Comparison of ENCODE assay signal across 31 cellular contexts in genomic region chr20:61537721-61538480, GRCh38.
"Had no signal": no experiment of that assay in that cellular context is flagged by ENCODE, and none has a peak within 500 bp of the region (broad histone marks: within the 10 kb centered on the region; RNA-seq: fewer than 3 reads in every experiment).

No MANE protein-coding gene starts in this region.

- H3K27me3 Mint-ChIP-seq: activated CD4-positive, alpha-beta T cell treated with anti-CD3 and anti-CD28 coated beads, Interleukin-2, amount 10 ng/mL, durations not matched to agents 24 days and 14 days; activated naive CD8-positive, alpha-beta T cell treated with anti-CD3 and anti-CD28 coated beads for 36 hours; IgD-negative memory B cell had no signal

- H3K4me1 Mint-ChIP-seq: activated CD4-positive, alpha-beta T cell treated with anti-CD3 and anti-CD28 coated beads, Interleukin-2, amount 10 ng/mL, durations not matched to agents 24 days and 14 days; activated naive CD8-positive, alpha-beta T cell treated with anti-CD3 and anti-CD28 coated beads for 36 hours had no signal

- H3K36me3 Mint-ChIP-seq: activated naive CD8-positive, alpha-beta T cell treated with anti-CD3 and anti-CD28 coated beads for 36 hours; IgD-negative memory B cell had no signal

- H3K9ac ChIP-seq: SK-N-SH had no signal

- H3K9me3 Mint-ChIP-seq: activated CD4-positive, alpha-beta T cell treated with anti-CD3 and anti-CD28 coated beads, Interleukin-2, amount 10 ng/mL, durations not matched to agents 24 days and 14 days; activated naive CD8-positive, alpha-beta T cell treated with anti-CD3 and anti-CD28 coated beads for 36 hours; activated T-cell treated with anti-CD3 and anti-CD28 coated beads, Interleukin-2, amount 50 U/mL, for 4 hours; activated T-helper 1 cell treated with anti-CD3 and anti-CD28 coated beads, Interleukin-12 subunit alpha, Interleukin-12 subunit beta, Interleukin-2, Interleukin-4 antibody, amounts not matched to agents 30 ng/mL and 10 ng/mL and 1 ng/mL, durations not matched to agents 14 hours and 24 hours and 36 hours; T-helper 1 cell treated with Interleukin-12 subunit alpha and Interleukin-12 subunit beta and Interleukin-4 antibody, amounts not matched to agents 30 μg/mL and 1 μg/mL, for 36 hours; T-helper 2 cell treated with Interferon-gamma antibody and Interleukin-4, amounts not matched to agents 5 μg/mL and 100 μg/mL, for 36 hours had no signal

- H3K27me3 ChIP-seq: ascending aorta, cardiac muscle cell had no signal

- H3K27ac Mint-ChIP-seq: activated CD4-positive, alpha-beta T cell treated with anti-CD3 and anti-CD28 coated beads, Interleukin-2, amount 10 ng/mL, durations not matched to agents 24 days and 14 days; activated CD8-positive, alpha-beta T cell treated with anti-CD3 and anti-CD28 coated beads, Interleukin-2, amount 10 ng/mL, durations not matched to agents 7 days and 5 days; activated naive CD8-positive, alpha-beta T cell treated with anti-CD3 and anti-CD28 coated beads for 36 hours; activated T-helper 1 cell treated with anti-CD3 and anti-CD28 coated beads, Interleukin-12 subunit alpha, Interleukin-12 subunit beta, Interleukin-2, Interleukin-4 antibody, amounts not matched to agents 30 ng/mL and 10 ng/mL and 1 ng/mL, durations not matched to agents 14 hours and 24 hours and 36 hours; IgD-negative memory B cell; T-helper 1 cell treated with Interleukin-12 subunit alpha and Interleukin-12 subunit beta and Interleukin-4 antibody, amounts not matched to agents 30 μg/mL and 1 μg/mL, for 36 hours; T-helper 2 cell treated with Interferon-gamma antibody and Interleukin-4, amounts not matched to agents 5 μg/mL and 100 μg/mL, for 36 hours had no signal

- DNase-seq: activated CD4-positive, alpha-beta T cell treated with anti-CD3 and anti-CD28 coated beads, Interleukin-2, amount 10 ng/mL, durations not matched to agents 24 days and 14 days; activated CD4-positive, alpha-beta T cell treated with anti-CD3 and anti-CD28 coated beads, Interleukin-2, amount 50 U/mL, for 4 hours; activated CD8-positive, alpha-beta memory T cell treated with anti-CD3 and anti-CD28 coated beads, Interleukin-2, amount 50 U/mL, for 4 hours; activated CD8-positive, alpha-beta T cell treated with anti-CD3 and anti-CD28 coated beads, Interleukin-2, amount 10 ng/mL, durations not matched to agents 7 days and 5 days; activated gamma-delta T cell treated with Interleukin-2 at 50 U/mL for 16 hours; activated naive CD4-positive, alpha-beta T cell treated with anti-CD3 and anti-CD28 coated beads, Interleukin-2, amount 50 U/mL, for 16 hours; activated naive CD8-positive, alpha-beta T cell treated with anti-CD3 and anti-CD28 coated beads for 36 hours; activated T-cell treated with anti-CD3 and anti-CD28 coated beads for 4 hours; activated T-cell treated with anti-CD3 and anti-CD28 coated beads, Interleukin-2, amount 50 U/mL, for 4 hours; amniotic stem cell; Kasumi-1; KG1; MG63; MV-4-11; NCI-H1092; NCI-H1930; NCI-H2081 treated with DMSO at 0.1 percent for 48 hours; NCI-H345; NCI-H524 treated with DMSO at 0.1 percent for 48 hours; NK-92 treated with Interleukin-12 subunit alpha and Interleukin-12 subunit beta, amount 100 ng/mL, for 24 hours; PC-9; Right ventricle myocardium superior; SK-N-SH had no signal

- H3K4me3 ChIP-seq: ascending aorta, cardiac muscle cell, MG63, PC-9, SJSA1 had no signal

- H3K9me3 ChIP-seq: ascending aorta, MG63, SJSA1, SK-N-SH had no signal

- H3K36me3 ChIP-seq: ascending aorta, cardiac muscle cell, MG63, SJSA1 had no signal

- H3K4me1 ChIP-seq: ascending aorta, SJSA1 had no signal

- H3K27ac ChIP-seq: ascending aorta, cardiac muscle cell, PC-9, RWPE1, SJSA1 had no signal

- H3K4me3 Mint-ChIP-seq: activated CD4-positive, alpha-beta T cell treated with anti-CD3 and anti-CD28 coated beads, Interleukin-2, amount 10 ng/mL, durations not matched to agents 24 days and 14 days; activated CD8-positive, alpha-beta T cell treated with anti-CD3 and anti-CD28 coated beads, Interleukin-2, amount 10 ng/mL, durations not matched to agents 7 days and 5 days; activated naive CD8-positive, alpha-beta T cell treated with anti-CD3 and anti-CD28 coated beads for 36 hours; activated T-cell treated with anti-CD3 and anti-CD28 coated beads, Interleukin-2, amount 50 U/mL, for 4 hours; activated T-helper 1 cell treated with anti-CD3 and anti-CD28 coated beads, Interleukin-12 subunit alpha, Interleukin-12 subunit beta, Interleukin-2, Interleukin-4 antibody, amounts not matched to agents 30 ng/mL and 10 ng/mL and 1 ng/mL, durations not matched to agents 14 hours and 24 hours and 36 hours; IgD-negative memory B cell; T-helper 1 cell treated with Interleukin-12 subunit alpha and Interleukin-12 subunit beta and Interleukin-4 antibody, amounts not matched to agents 30 μg/mL and 1 μg/mL, for 36 hours; T-helper 2 cell treated with Interferon-gamma antibody and Interleukin-4, amounts not matched to agents 5 μg/mL and 100 μg/mL, for 36 hours had no signal

- H3K4me2 ChIP-seq: PC-9, SK-N-SH had no signal

- H2AFZ ChIP-seq: PC-9 had no signal
